16 cellular contexts compared by ENCODE assay signal in genomic region chr1:101217148-101217547, GRCh38.
"Had no signal": no experiment of that assay in that cellular context is flagged by ENCODE, and none has a peak within 500 bp of the region (broad histone marks: within the 10 kb centered on the region; RNA-seq: fewer than 3 reads in every experiment).

No MANE protein-coding gene starts in this region.

- ATAC-seq: activated CD8-positive, alpha-beta T cell treated with anti-CD3 and anti-CD28 coated beads, Interleukin-2, amount 10 ng/mL, durations not matched to agents 7 days and 5 days; activated T-cell treated with anti-CD3 and anti-CD28 coated beads, Interleukin-2, amount 50 U/mL, for 4 hours; effector memory CD8-positive, alpha-beta T cell; lower lobe of right lung; natural killer cell; stimulated activated naive CD8-positive, alpha-beta T cell treated with anti-CD3 and anti-CD28 coated beads, Interleukin-15, amount 100 ng/mL, for 72 hours; T-cell had no signal

- H3K36me3 Mint-ChIP-seq: natural killer cell, T-cell had no signal

- DNase-seq: activated CD4-positive, alpha-beta T cell treated with anti-CD3 and anti-CD28 coated beads, Interleukin-2, amount 10 ng/mL, durations not matched to agents 24 days and 14 days; activated CD4-positive, CD25-positive, alpha-beta regulatory T cell; activated CD8-positive, alpha-beta T cell treated with anti-CD3 and anti-CD28 coated beads, Interleukin-2, amount 10 ng/mL, durations not matched to agents 7 days and 5 days; activated effector memory CD4-positive, alpha-beta T cell treated with anti-CD3 and anti-CD28 coated beads, Interleukin-2, amount 50 U/mL, for 16 hours; activated T-cell treated with anti-CD3 and anti-CD28 coated beads, Interleukin-2, amount 50 U/mL, for 4 hours; amniotic stem cell; effector memory CD8-positive, alpha-beta T cell; esophagus squamous epithelium; lower lobe of right lung; natural killer cell; occipital lobe; stimulated activated CD4-positive, alpha-beta T cell treated with anti-CD3 and anti-CD28 coated beads, Interleukin-15, amount 100 ng/mL, for 24 hours; stimulated activated CD4-positive, alpha-beta T cell treated with anti-CD3 and anti-CD28 coated beads, Interleukin-2, amount 100 ng/mL, for 48 hours; stimulated activated naive CD8-positive, alpha-beta T cell treated with anti-CD3 and anti-CD28 coated beads, Interleukin-15, amount 100 ng/mL, for 72 hours; T-cell; T1000 had no signal

- H3K27me3 Mint-ChIP-seq: activated CD4-positive, alpha-beta T cell treated with anti-CD3 and anti-CD28 coated beads, Interleukin-2, amount 10 ng/mL, durations not matched to agents 24 days and 14 days; stimulated activated naive CD8-positive, alpha-beta T cell treated with anti-CD3 and anti-CD28 coated beads, Interleukin-15, amount 100 ng/mL, for 72 hours; T-cell had no signal

- H3K27ac Mint-ChIP-seq: activated CD4-positive, alpha-beta T cell treated with anti-CD3 and anti-CD28 coated beads, Interleukin-2, amount 10 ng/mL, durations not matched to agents 24 days and 14 days; activated CD8-positive, alpha-beta T cell treated with anti-CD3 and anti-CD28 coated beads, Interleukin-2, amount 10 ng/mL, durations not matched to agents 7 days and 5 days; effector memory CD8-positive, alpha-beta T cell; natural killer cell; stimulated activated naive CD8-positive, alpha-beta T cell treated with anti-CD3 and anti-CD28 coated beads, Interleukin-15, amount 100 ng/mL, for 72 hours; T-cell had no signal

- H3K4me3 Mint-ChIP-seq: activated CD4-positive, alpha-beta T cell treated with anti-CD3 and anti-CD28 coated beads, Interleukin-2, amount 10 ng/mL, durations not matched to agents 24 days and 14 days; activated CD8-positive, alpha-beta T cell treated with anti-CD3 and anti-CD28 coated beads, Interleukin-2, amount 10 ng/mL, durations not matched to agents 7 days and 5 days; activated T-cell treated with anti-CD3 and anti-CD28 coated beads, Interleukin-2, amount 50 U/mL, for 4 hours; effector memory CD8-positive, alpha-beta T cell; natural killer cell; stimulated activated naive CD8-positive, alpha-beta T cell treated with anti-CD3 and anti-CD28 coated beads, Interleukin-15, amount 100 ng/mL, for 72 hours; T-cell had no signal

- H3K9me3 Mint-ChIP-seq: activated T-cell treated with anti-CD3 and anti-CD28 coated beads, Interleukin-2, amount 50 U/mL, for 4 hours; effector memory CD8-positive, alpha-beta T cell; stimulated activated naive CD8-positive, alpha-beta T cell treated with anti-CD3 and anti-CD28 coated beads, Interleukin-15, amount 100 ng/mL, for 72 hours; T-cell had no signal
